Comparison of ENCODE assay signal across 1 cellular context in the genomic region with DNA sequence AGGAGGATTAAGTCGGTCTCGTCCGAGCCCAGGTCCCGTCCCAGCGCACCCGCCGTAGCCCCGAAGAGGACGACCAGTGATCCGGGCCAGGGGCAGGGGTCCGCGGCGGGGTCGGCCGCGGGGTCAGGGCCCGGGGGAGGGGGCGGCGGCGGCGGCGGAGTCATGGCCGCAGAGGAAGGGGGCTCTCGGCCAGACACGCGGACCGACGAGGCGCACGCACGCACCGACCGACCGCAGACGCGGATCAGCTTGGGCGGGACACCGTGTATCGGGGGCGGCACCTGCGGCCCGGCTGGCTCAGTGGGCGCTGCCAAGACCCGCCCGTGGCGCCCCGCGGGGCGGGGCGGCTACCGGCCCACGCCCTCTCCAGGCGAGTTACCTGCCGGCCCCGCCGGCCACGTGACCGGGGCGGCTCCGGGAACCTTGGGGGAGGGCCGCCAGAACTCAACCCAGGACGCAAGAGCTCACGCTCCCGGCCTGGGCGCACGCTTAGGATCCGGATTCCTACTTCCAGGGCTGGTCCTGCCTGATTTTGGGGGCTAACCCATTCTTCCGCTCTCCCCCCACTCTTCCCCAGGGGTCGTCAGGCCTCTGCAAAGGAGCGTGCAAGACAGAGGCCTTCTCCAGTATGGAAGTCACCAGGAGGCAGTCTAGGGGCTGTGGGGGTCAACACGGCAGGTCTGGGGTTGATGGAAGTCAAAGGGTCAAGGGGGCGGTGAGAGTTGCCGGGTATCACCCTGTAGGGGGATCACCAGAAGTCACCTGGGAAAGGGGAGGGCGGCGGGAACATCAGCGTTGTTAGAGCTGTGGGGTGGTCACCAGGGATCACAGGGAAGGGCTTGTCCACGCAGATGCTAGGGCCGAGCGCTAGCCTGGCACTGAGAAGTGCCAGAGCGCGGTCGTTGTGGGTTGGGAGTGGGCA.
TF ChIP-seq lines count a peak whose summit lies in the region.

A gene (minus strand): TSS at position 246 of the 922 bp plus-strand sequence. CDS start 82 bp downstream, at position 164.

TF ChIP-seq in neural cell, 6 proteins besides CTCF, POLR2A, EP300 and RAD21 (continued from another document):
- TF ChIP-seq SMC3 (conservative IDR thresholded peaks at IDR 0.05; ENCODE audit: poor library complexity) (no peak), EZH2 (IDR thresholded peaks at IDR 0.05; ENCODE audit: borderline replicate concordance, insufficient read depth, low read length, poor library complexity, severe bottlenecking) (no peak), TAF1 (IDR thresholded peaks at IDR 0.05; ENCODE audit: low read depth) (no peak), POLR2AphosphoS5 (IDR thresholded peaks at IDR 0.05) (no peak)
